16 cellular contexts compared by ENCODE assay signal in the genomic region with DNA sequence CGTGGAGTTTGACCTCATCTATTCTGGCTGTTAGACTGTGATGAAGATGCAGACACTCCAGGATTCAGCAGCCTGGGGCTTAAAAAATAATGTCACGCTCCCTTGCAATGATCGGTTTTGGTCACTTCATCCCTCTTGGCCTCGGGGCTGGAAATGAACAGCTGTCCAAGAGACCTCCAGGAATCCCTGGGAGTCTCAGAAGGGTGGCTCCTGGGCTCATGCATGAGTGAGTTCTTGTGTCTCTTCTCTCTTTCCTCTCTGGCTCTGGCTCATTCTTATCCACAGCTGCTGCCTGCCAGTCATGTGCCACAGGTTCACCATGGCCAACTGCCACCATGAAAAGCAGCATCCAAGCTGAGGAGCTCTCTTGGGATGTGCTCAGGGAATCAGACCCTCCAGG. TPM values are rescaled to one million over a fixed set of nuclear protein-coding genes. Genes with fewer than 3 reads are reported as not detected.
DNase-seq lines count a peak whose midpoint lies in the region; ATAC-seq and TF ChIP-seq lines count a peak whose summit lies in the region.
"Had no signal": no experiment of that assay in that cellular context is flagged by ENCODE, and none has a peak within 500 bp of the region (broad histone marks: within the 10 kb centered on the region; RNA-seq: fewer than 3 reads in every experiment).

No MANE protein-coding gene starts in this region.

- H3K36me3 ChIP-seq in osteoblast (ENCODE audit: insufficient read depth, low read length): no peaks in the 10 kb centered on the region
- H3K36me3 ChIP-seq: BLaER1 had no signal

- DNase-seq in activated naive CD8-positive, alpha-beta T cell treated with anti-CD3 and anti-CD28 coated beads, Interleukin-2, amount 50 U/mL, for 24 hours: no peak
- DNase-seq in WTC11 (ENCODE audit: low spot score): no peak
- DNase-seq in osteoblast (ENCODE audit: insufficient read length, low spot score, missing footprints): peak; percentile 13
- DNase-seq in dedifferentiated amniotic fluid mesenchymal stem cell (ENCODE audit: extremely low spot score): no peak
- no peak for DNase-seq in chondrocyte (ENCODE audit: low spot score)
- DNase-seq: 8988T; Calu3; CD8-positive, alpha-beta T cell; GM23248; HCEC 1CT; IMR-90 had no signal

- no peaks in the 10 kb centered on the region for H4K20me1 ChIP-seq in osteoblast (ENCODE audit: insufficient read depth, low read length)
- H4K20me1 ChIP-seq: BLaER1 had no signal

- H3K36me3 Mint-ChIP-seq in activated naive CD8-positive, alpha-beta T cell: no peaks in the 10 kb centered on the region
- H3K36me3 Mint-ChIP-seq in activated naive CD8-positive, alpha-beta T cell treated with anti-CD3 and anti-CD28 coated beads, Interleukin-2, amount 50 U/mL, for 24 hours (ENCODE audit: low read depth): no peaks in the 10 kb centered on the region
- H3K36me3 Mint-ChIP-seq in WTC11: peaks cover 3% of the 10 kb centered on the region; the same call in 1 of the 2 replicates
- no peaks in the 10 kb centered on the region for H3K36me3 Mint-ChIP-seq in chondrocyte (ENCODE audit: low read depth)
- H3K36me3 Mint-ChIP-seq: CD14-positive monocyte; CD8-positive, alpha-beta T cell had no signal

- H3K9me3 ChIP-seq in osteoblast (ENCODE audit: low read depth, low read length): no peaks in the 10 kb centered on the region
- H3K9me3 ChIP-seq: BLaER1 had no signal

- H3K27me3 Mint-ChIP-seq in activated naive CD8-positive, alpha-beta T cell: no peaks in the 10 kb centered on the region
- H3K27me3 Mint-ChIP-seq in activated naive CD8-positive, alpha-beta T cell treated with anti-CD3 and anti-CD28 coated beads, Interleukin-2, amount 50 U/mL, for 24 hours: peaks cover 2% of the 10 kb centered on the region
- no peaks in the 10 kb centered on the region; the same call in 1 of the 2 replicates for H3K27me3 Mint-ChIP-seq in WTC11 (ENCODE audit: low read depth)
- H3K27me3 Mint-ChIP-seq in chondrocyte (ENCODE audit: low read depth): no peaks in the 10 kb centered on the region

- TF ChIP-seq CTCF in WTC11 (IDR thresholded peaks at IDR 0.05) (no peak), osteoblast (IDR thresholded peaks at IDR 0.05; ENCODE audit: extremely low read depth, low read depth, low read length) (no peak), chondrocyte (IDR thresholded peaks at IDR 0.05) (no peak)

- no peak for ATAC-seq in activated naive CD8-positive, alpha-beta T cell treated with anti-CD3 and anti-CD28 coated beads, Interleukin-2, amount 50 U/mL, for 24 hours
- ATAC-seq in WTC11: no peak
- ATAC-seq in activated CD4-positive, CD25-positive, alpha-beta regulatory T cell treated with anti-CD3 and anti-CD28 coated beads, Interleukin-2, amount 50 U/mL, for 24 hours: no peak
- ATAC-seq: CD8-positive, alpha-beta T cell had no signal

- H3K79me2 ChIP-seq in osteoblast (ENCODE audit: insufficient read depth, low read length): no peaks in the 10 kb centered on the region

- no peaks in the 10 kb centered on the region for H3K9me3 Mint-ChIP-seq in activated naive CD8-positive, alpha-beta T cell (ENCODE audit: low read depth)
- peaks cover 16% of the 10 kb centered on the region for H3K9me3 Mint-ChIP-seq in activated naive CD8-positive, alpha-beta T cell treated with anti-CD3 and anti-CD28 coated beads, Interleukin-2, amount 50 U/mL, for 24 hours
- H3K9me3 Mint-ChIP-seq in WTC11: peaks cover 39% of the 10 kb centered on the region
- peaks cover 6% of the 10 kb centered on the region for H3K9me3 Mint-ChIP-seq in chondrocyte (ENCODE audit: low read depth)
- H3K9me3 Mint-ChIP-seq: CD8-positive, alpha-beta T cell had no signal

- no peak overlapping the region for H3K4me3 Mint-ChIP-seq in activated naive CD8-positive, alpha-beta T cell
- H3K4me3 Mint-ChIP-seq in activated naive CD8-positive, alpha-beta T cell treated with anti-CD3 and anti-CD28 coated beads, Interleukin-2, amount 50 U/mL, for 24 hours: no peak overlapping the region
- H3K4me3 Mint-ChIP-seq in WTC11 (no peak overlapping the region), chondrocyte (ENCODE audit: unreplicated experiment) (no peak overlapping the region)
- H3K4me3 Mint-ChIP-seq: CD14-positive monocyte; CD8-positive, alpha-beta T cell had no signal

- POLR2A ChIA-PET in WTC11 (lab: Charles Lee): no interaction called here

- CTCF ChIA-PET in WTC11 (lab: Charles Lee): interaction anchor here (1.2 to 4.7 kb wide), 3 partner anchors 15 to 63 kb away, joined by 3 to 42 read pairs (median 4); a partner anchor contains a TSS

- no peaks in the 10 kb centered on the region for H3K4me1 Mint-ChIP-seq in activated naive CD8-positive, alpha-beta T cell (ENCODE audit: low read depth)
- no peaks in the 10 kb centered on the region for H3K4me1 Mint-ChIP-seq in activated naive CD8-positive, alpha-beta T cell treated with anti-CD3 and anti-CD28 coated beads, Interleukin-2, amount 50 U/mL, for 24 hours
- H3K4me1 Mint-ChIP-seq in WTC11 (peaks cover 21% of the 10 kb centered on the region), chondrocyte (ENCODE audit: low read depth) (peaks cover 4% of the 10 kb centered on the region)
- H3K4me1 Mint-ChIP-seq: CD14-positive monocyte had no signal

- no peak overlapping the region for H3K4me3 ChIP-seq in osteoblast (ENCODE audit: insufficient read depth, low read length)
- H3K4me3 ChIP-seq: BLaER1, GM23248 had no signal

- H3K27ac Mint-ChIP-seq in activated naive CD8-positive, alpha-beta T cell: peak overlapping the region; percentile 24
- H3K27ac Mint-ChIP-seq in activated naive CD8-positive, alpha-beta T cell treated with anti-CD3 and anti-CD28 coated beads, Interleukin-2, amount 50 U/mL, for 24 hours: no peak overlapping the region
- H3K27ac Mint-ChIP-seq in WTC11 (0 out of 2 replicates have a peak overlapping the region, but pooled peaks have one; percentile 60), chondrocyte (ENCODE audit: unreplicated experiment) (no peak overlapping the region)
- H3K27ac Mint-ChIP-seq: CD14-positive monocyte; CD8-positive, alpha-beta T cell had no signal

- H2AFZ ChIP-seq in osteoblast (ENCODE audit: low read length): no peak overlapping the region
- H2AFZ ChIP-seq: GM23248 had no signal

- no peak overlapping the region for H3K27ac ChIP-seq in osteoblast (ENCODE audit: low read depth, low read length)
- H3K27ac ChIP-seq: BLaER1, GM23248 had no signal

- H3K27me3 ChIP-seq in osteoblast (ENCODE audit: insufficient read depth, low read length): no peaks in the 10 kb centered on the region
- H3K27me3 ChIP-seq: BLaER1 had no signal

- no peaks in the 10 kb centered on the region for H3K4me1 ChIP-seq in osteoblast (ENCODE audit: insufficient read depth, low read length)
- H3K4me1 ChIP-seq: BLaER1 had no signal

- H3K4me2 ChIP-seq in osteoblast (ENCODE audit: insufficient read depth, low read length): no peak overlapping the region
- H3K4me2 ChIP-seq: BLaER1 had no signal

TF ChIP-seq in WTC11, 78 proteins besides CTCF, POLR2A, EP300 and RAD21 (continues in another document):
- TF ChIP-seq NFYB (CRISPR knock-in tag; conservative IDR thresholded peaks at IDR 0.05; ENCODE audit: low read depth): no peak
- no peak for TF ChIP-seq SP1 (CRISPR knock-in tag; conservative IDR thresholded peaks at IDR 0.05)
- no peak for TF ChIP-seq GRHL2 (CRISPR knock-in tag; IDR thresholded peaks at IDR 0.05; ENCODE audit: insufficient replicate concordance, severe bottlenecking)
- TF ChIP-seq, protein P1, sequence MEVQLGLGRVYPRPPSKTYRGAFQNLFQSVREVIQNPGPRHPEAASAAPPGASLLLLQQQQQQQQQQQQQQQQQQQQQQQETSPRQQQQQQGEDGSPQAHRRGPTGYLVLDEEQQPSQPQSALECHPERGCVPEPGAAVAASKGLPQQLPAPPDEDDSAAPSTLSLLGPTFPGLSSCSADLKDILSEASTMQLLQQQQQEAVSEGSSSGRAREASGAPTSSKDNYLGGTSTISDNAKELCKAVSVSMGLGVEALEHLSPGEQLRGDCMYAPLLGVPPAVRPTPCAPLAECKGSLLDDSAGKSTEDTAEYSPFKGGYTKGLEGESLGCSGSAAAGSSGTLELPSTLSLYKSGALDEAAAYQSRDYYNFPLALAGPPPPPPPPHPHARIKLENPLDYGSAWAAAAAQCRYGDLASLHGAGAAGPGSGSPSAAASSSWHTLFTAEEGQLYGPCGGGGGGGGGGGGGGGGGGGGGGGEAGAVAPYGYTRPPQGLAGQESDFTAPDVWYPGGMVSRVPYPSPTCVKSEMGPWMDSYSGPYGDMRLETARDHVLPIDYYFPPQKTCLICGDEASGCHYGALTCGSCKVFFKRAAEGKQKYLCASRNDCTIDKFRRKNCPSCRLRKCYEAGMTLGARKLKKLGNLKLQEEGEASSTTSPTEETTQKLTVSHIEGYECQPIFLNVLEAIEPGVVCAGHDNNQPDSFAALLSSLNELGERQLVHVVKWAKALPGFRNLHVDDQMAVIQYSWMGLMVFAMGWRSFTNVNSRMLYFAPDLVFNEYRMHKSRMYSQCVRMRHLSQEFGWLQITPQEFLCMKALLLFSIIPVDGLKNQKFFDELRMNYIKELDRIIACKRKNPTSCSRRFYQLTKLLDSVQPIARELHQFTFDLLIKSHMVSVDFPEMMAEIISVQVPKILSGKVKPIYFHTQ (CRISPR knock-in tag; IDR thresholded peaks at IDR 0.05): no peak
- TF ChIP-seq ZNF671 (CRISPR knock-in tag; IDR thresholded peaks at IDR 0.05): no peak
- no peak for TF ChIP-seq ZNF232 (CRISPR knock-in tag; IDR thresholded peaks at IDR 0.05)
- no peak for TF ChIP-seq PRRX2 (CRISPR knock-in tag; IDR thresholded peaks at IDR 0.05)
- TF ChIP-seq, protein P2, sequence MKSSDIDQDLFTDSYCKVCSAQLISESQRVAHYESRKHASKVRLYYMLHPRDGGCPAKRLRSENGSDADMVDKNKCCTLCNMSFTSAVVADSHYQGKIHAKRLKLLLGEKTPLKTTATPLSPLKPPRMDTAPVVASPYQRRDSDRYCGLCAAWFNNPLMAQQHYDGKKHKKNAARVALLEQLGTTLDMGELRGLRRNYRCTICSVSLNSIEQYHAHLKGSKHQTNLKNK (CRISPR knock-in tag; IDR thresholded peaks at IDR 0.05): no peak
- no peak for TF ChIP-seq ATF1 (CRISPR knock-in tag; IDR thresholded peaks at IDR 0.05)
- TF ChIP-seq, protein P3, sequence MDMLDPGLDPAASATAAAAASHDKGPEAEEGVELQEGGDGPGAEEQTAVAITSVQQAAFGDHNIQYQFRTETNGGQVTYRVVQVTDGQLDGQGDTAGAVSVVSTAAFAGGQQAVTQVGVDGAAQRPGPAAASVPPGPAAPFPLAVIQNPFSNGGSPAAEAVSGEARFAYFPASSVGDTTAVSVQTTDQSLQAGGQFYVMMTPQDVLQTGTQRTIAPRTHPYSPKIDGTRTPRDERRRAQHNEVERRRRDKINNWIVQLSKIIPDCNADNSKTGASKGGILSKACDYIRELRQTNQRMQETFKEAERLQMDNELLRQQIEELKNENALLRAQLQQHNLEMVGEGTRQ (CRISPR knock-in tag; IDR thresholded peaks at IDR 0.05): no peak

RNA-seq across cellular contexts. Expression of a gene that starts 16.0 kb away (rescaled TPM):
- total RNA-seq in WTC11 (2021) (1.4 to 2.1 TPM (median 1.6 TPM) in 3 replicates), osteoblast (not detected in 2 replicates), chondrocyte (not detected in 3 replicates)
- total RNA-seq: A673; Calu3; CD8-positive, alpha-beta T cell; GM23248; IMR-90 had no signal

Comparison
In these comparisons a context has a peak if more than half of its experiments do, and no peak if none do; other contexts are left out.
1. H3K27ac Mint-ChIP-seq: peak in activated naive CD8-positive, alpha-beta T cell (single experiment) and WTC11 (single experiment); none in activated naive CD8-positive, alpha-beta T cell treated with anti-CD3 and anti-CD28 coated beads, Interleukin-2, amount 50 U/mL, for 24 hours (single experiment) and chondrocyte (single experiment).